ENCODE assay signal across 21 cellular contexts in genomic region chr6:142055219-142055618, GRCh38.
DNase-seq lines count a peak whose midpoint lies in the region; ATAC-seq and TF ChIP-seq lines count a peak whose summit lies in the region.
"Had no signal": no experiment of that assay in that cellular context is flagged by ENCODE, and none has a peak within 500 bp of the region (broad histone marks: within the 10 kb centered on the region; RNA-seq: fewer than 3 reads in every experiment).

No MANE protein-coding gene starts in this region.

- no peaks in the 10 kb centered on the region for H3K36me3 Mint-ChIP-seq in activated CD8-positive, alpha-beta T cell treated with anti-CD3 and anti-CD28 coated beads for 36 hours (ENCODE audit: low read depth)
- H3K36me3 Mint-ChIP-seq in activated CD8-positive, alpha-beta T cell treated with anti-CD3 and anti-CD28 coated beads, Interleukin-2, amount 10 ng/mL, durations not matched to agents 7 days and 5 days (ENCODE audit: low read depth): no peaks in the 10 kb centered on the region
- H3K36me3 Mint-ChIP-seq: activated naive CD8-positive, alpha-beta T cell treated with anti-CD3 and anti-CD28 coated beads for 36 hours had no signal

- no peak for DNase-seq in activated CD8-positive, alpha-beta T cell treated with anti-CD3 and anti-CD28 coated beads for 36 hours
- DNase-seq in activated CD8-positive, alpha-beta T cell treated with anti-CD3 and anti-CD28 coated beads, Interleukin-2, amount 10 ng/mL, durations not matched to agents 7 days and 5 days: no peak
- DNase-seq in coronary artery (ENCODE audit: low spot score) (no peak), ACHN (no peak)
- no peak for DNase-seq in stimulated activated CD4-positive, alpha-beta T cell treated with anti-CD3 and anti-CD28 coated beads, Interleukin-4, amount 100 ng/mL, for 4 hours
- DNase-seq: 8988T; activated naive CD8-positive, alpha-beta T cell treated with anti-CD3 and anti-CD28 coated beads for 36 hours; CD8-positive, alpha-beta memory T cell; gastrocnemius medialis; immature natural killer cell; NCI-H1092; NCI-H345; posterior cingulate gyrus; thyroid gland; WERI-Rb-1 had no signal

- peaks cover 4% of the 10 kb centered on the region for H3K27me3 Mint-ChIP-seq in activated CD8-positive, alpha-beta T cell treated with anti-CD3 and anti-CD28 coated beads for 36 hours
- peaks cover 3% of the 10 kb centered on the region for H3K27me3 Mint-ChIP-seq in activated CD8-positive, alpha-beta T cell treated with anti-CD3 and anti-CD28 coated beads, Interleukin-2, amount 10 ng/mL, durations not matched to agents 7 days and 5 days (ENCODE audit: low read depth)
- H3K27me3 Mint-ChIP-seq: CD8-positive, alpha-beta memory T cell had no signal

- no peak overlapping the region for H3K4me3 ChIP-seq in coronary artery
- H3K4me3 ChIP-seq: cardiac muscle cell, gastrocnemius medialis, HAP-1, thyroid gland had no signal

- H3K27ac ChIP-seq in coronary artery: no peak overlapping the region
- H3K27ac ChIP-seq: cardiac muscle cell, gastrocnemius medialis, thyroid gland, WERI-Rb-1 had no signal

- ATAC-seq in activated CD8-positive, alpha-beta T cell treated with anti-CD3 and anti-CD28 coated beads for 36 hours: peak; percentile 10
- ATAC-seq in activated CD8-positive, alpha-beta T cell treated with anti-CD3 and anti-CD28 coated beads, Interleukin-2, amount 10 ng/mL, durations not matched to agents 7 days and 5 days: no peak
- ATAC-seq in GM21723 (IDR thresholded peaks at IDR 0.05; ENCODE audit: unreplicated experiment): peak; percentile 81
- ATAC-seq in HG03060 (IDR thresholded peaks at IDR 0.05; ENCODE audit: low read depth, unreplicated experiment): peak; percentile 96
- peak; percentile 83 for ATAC-seq in HG03571 (IDR thresholded peaks at IDR 0.05; ENCODE audit: unreplicated experiment)
- ATAC-seq: gastrocnemius medialis, HepG2 had no signal

- POLR2A ChIA-PET in activated CD8-positive, alpha-beta T cell treated with anti-CD3 and anti-CD28 coated beads for 36 hours (lab: Charles Lee): no interaction called here
- POLR2A ChIA-PET in activated CD8-positive, alpha-beta T cell treated with anti-CD3 and anti-CD28 coated beads, Interleukin-2, amount 10 ng/mL, durations not matched to agents 7 days and 5 days (lab: Charles Lee): no interaction called here

- in situ Hi-C loops in ACHN (cut with HindIII; ENCODE audit: low pct_ligation_motif_present, low pct_unique_long_range_greater_than_20kb, low sequenced_read_pairs): no loop called here

- peaks cover 15% of the 10 kb centered on the region for H3K9me3 Mint-ChIP-seq in activated CD8-positive, alpha-beta T cell treated with anti-CD3 and anti-CD28 coated beads for 36 hours
- H3K9me3 Mint-ChIP-seq in activated CD8-positive, alpha-beta T cell treated with anti-CD3 and anti-CD28 coated beads, Interleukin-2, amount 10 ng/mL, durations not matched to agents 7 days and 5 days (ENCODE audit: insufficient read depth): peaks cover 6% of the 10 kb centered on the region

- no peaks in the 10 kb centered on the region for H3K4me1 Mint-ChIP-seq in activated CD8-positive, alpha-beta T cell treated with anti-CD3 and anti-CD28 coated beads for 36 hours (ENCODE audit: low read depth)
- no peaks in the 10 kb centered on the region for H3K4me1 Mint-ChIP-seq in activated CD8-positive, alpha-beta T cell treated with anti-CD3 and anti-CD28 coated beads, Interleukin-2, amount 10 ng/mL, durations not matched to agents 7 days and 5 days (ENCODE audit: low read depth)
- H3K4me1 Mint-ChIP-seq: activated naive CD8-positive, alpha-beta T cell treated with anti-CD3 and anti-CD28 coated beads for 36 hours; CD8-positive, alpha-beta memory T cell had no signal

- intact Hi-C loops in activated CD8-positive, alpha-beta T cell treated with anti-CD3 and anti-CD28 coated beads for 36 hours (cut with micrococcal nuclease): no loop called here

- CTCF ChIA-PET in activated CD8-positive, alpha-beta T cell treated with anti-CD3 and anti-CD28 coated beads for 36 hours (lab: Charles Lee): no interaction called here
- CTCF ChIA-PET in activated CD8-positive, alpha-beta T cell treated with anti-CD3 and anti-CD28 coated beads, Interleukin-2, amount 10 ng/mL, durations not matched to agents 7 days and 5 days (lab: Charles Lee): no interaction called here

- H3K27ac Mint-ChIP-seq in activated CD8-positive, alpha-beta T cell treated with anti-CD3 and anti-CD28 coated beads for 36 hours: no peak overlapping the region
- H3K27ac Mint-ChIP-seq in activated CD8-positive, alpha-beta T cell treated with anti-CD3 and anti-CD28 coated beads, Interleukin-2, amount 10 ng/mL, durations not matched to agents 7 days and 5 days: no peak overlapping the region
- H3K27ac Mint-ChIP-seq: activated naive CD8-positive, alpha-beta T cell treated with anti-CD3 and anti-CD28 coated beads for 36 hours; CD8-positive, alpha-beta memory T cell; immature natural killer cell had no signal

- no peak for TF ChIP-seq CTCF in activated CD8-positive, alpha-beta T cell treated with anti-CD3 and anti-CD28 coated beads for 36 hours (IDR thresholded peaks at IDR 0.05)
- no peak for TF ChIP-seq CTCF in coronary artery (IDR thresholded peaks at IDR 0.05)

- no peak overlapping the region for H3K4me3 Mint-ChIP-seq in activated CD8-positive, alpha-beta T cell treated with anti-CD3 and anti-CD28 coated beads for 36 hours
- no peak overlapping the region for H3K4me3 Mint-ChIP-seq in activated CD8-positive, alpha-beta T cell treated with anti-CD3 and anti-CD28 coated beads, Interleukin-2, amount 10 ng/mL, durations not matched to agents 7 days and 5 days
- H3K4me3 Mint-ChIP-seq: activated naive CD8-positive, alpha-beta T cell treated with anti-CD3 and anti-CD28 coated beads for 36 hours; CD8-positive, alpha-beta memory T cell; immature natural killer cell had no signal
